Comparison of ENCODE assay signal across 8 cellular contexts in genomic region chr14:91369628-91370445, GRCh38. TPM values are rescaled to one million over a fixed set of nuclear protein-coding genes. Genes with fewer than 3 reads are reported as not detected.
A peak's percentile ranks its signal among the peaks of the same experiment; 100 is the strongest.
DNase-seq lines count a peak whose midpoint lies in the region; ATAC-seq and TF ChIP-seq lines count a peak whose summit lies in the region.
"Had no signal": no experiment of that assay in that cellular context is flagged by ENCODE, and none has a peak within 500 bp of the region (broad histone marks: within the 10 kb centered on the region; RNA-seq: fewer than 3 reads in every experiment).

No MANE protein-coding gene starts in this region.

- POLR2A ChIA-PET in RWPE1 (lab: Yijun Ruan, JAX; ENCODE audit: low non-redundant PET), result no interaction called here

- peaks cover 67% of the 10 kb centered on the region for H3K36me3 Mint-ChIP-seq in stimulated activated effector memory CD8-positive, alpha-beta T cell treated with anti-CD3 and anti-CD28 coated beads, Interleukin-12 subunit alpha, Interleukin-12 subunit beta, amount 100 ng/mL, for 72 hours

- H3K4me3 ChIP-seq in effector memory CD4-positive, alpha-beta T cell (ENCODE audit: insufficient read depth, low read depth, low read length, poor library complexity, severe bottlenecking), result peak overlapping the region; percentile 37

- DNase-seq in HPDE6-E6E7 (ENCODE audit: extremely low spot score) (peak; percentile 47), RWPE1 (ENCODE audit: low spot score) (peak; percentile 70), Right ventricle myocardium inferior (ENCODE audit: missing footprints) (no peak)
- peak in 1 of 3 donors; percentile 42 for DNase-seq in effector memory CD4-positive, alpha-beta T cell
- peak in 1 of 2 donors; percentile 73 for DNase-seq in stimulated activated effector memory CD8-positive, alpha-beta T cell treated with anti-CD3 and anti-CD28 coated beads, Interleukin-12 subunit alpha, Interleukin-12 subunit beta, amount 100 ng/mL, for 72 hours (ENCODE audit: low spot score in 2 of 2)
- DNase-seq: islet precursor cell had no signal

- H3K9me3 ChIP-seq in effector memory CD4-positive, alpha-beta T cell (ENCODE audit: control insufficient read depth, low read length), result no peaks in the 10 kb centered on the region

- CTCF ChIA-PET in RWPE1 (lab: Yijun Ruan, JAX), result interaction anchor here (0.6 to 1.1 kb wide), 3 partner anchors 44 to 1353 kb away, joined by 3 read pairs; no protein-coding TSS in a partner anchor

- no peak for TF ChIP-seq CTCF in RWPE1 (conservative IDR thresholded peaks at IDR 0.05; ENCODE audit: low read depth)

- peak overlapping the region; percentile 93 for H3K27ac Mint-ChIP-seq in stimulated activated effector memory CD8-positive, alpha-beta T cell treated with anti-CD3 and anti-CD28 coated beads, Interleukin-12 subunit alpha, Interleukin-12 subunit beta, amount 100 ng/mL, for 72 hours

- intact Hi-C loops in Right ventricle myocardium inferior (cut with DNase I), result loop anchor here (10.0 kb wide), 1 partner anchor 45 kb away; the partner anchor contains the start of gene CCDC88C

- H3K9me3 Mint-ChIP-seq in stimulated activated effector memory CD8-positive, alpha-beta T cell treated with anti-CD3 and anti-CD28 coated beads, Interleukin-12 subunit alpha, Interleukin-12 subunit beta, amount 100 ng/mL, for 72 hours, result no peaks in the 10 kb centered on the region

- H3K4me1 ChIP-seq in effector memory CD4-positive, alpha-beta T cell (ENCODE audit: control insufficient read depth, insufficient read depth, low read length, poor library complexity, severe bottlenecking), result peaks cover 97% of the 10 kb centered on the region

- peak overlapping the region; percentile 93 for H3K27ac ChIP-seq in RWPE1
- peak overlapping the region; percentile 78 for H3K27ac ChIP-seq in effector memory CD4-positive, alpha-beta T cell (ENCODE audit: insufficient read depth, low read length, poor library complexity, severe bottlenecking)

- H3K36me3 ChIP-seq in effector memory CD4-positive, alpha-beta T cell (ENCODE audit: control insufficient read depth, insufficient read depth, low read length), result no peaks in the 10 kb centered on the region

- no peaks in the 10 kb centered on the region for H3K27me3 ChIP-seq in effector memory CD4-positive, alpha-beta T cell (replicated peaks; ENCODE audit: control insufficient read depth, insufficient read depth, low read length, poor library complexity, severe bottlenecking)

- peak; percentile 29 for ATAC-seq in stimulated activated effector memory CD8-positive, alpha-beta T cell treated with anti-CD3 and anti-CD28 coated beads, Interleukin-12 subunit alpha, Interleukin-12 subunit beta, amount 100 ng/mL, for 72 hours
- no peak for ATAC-seq in Right ventricle myocardium inferior
- no peak for ATAC-seq in HG03432 (IDR thresholded peaks at IDR 0.05; ENCODE audit: unreplicated experiment)
- ATAC-seq in GM21447 (IDR thresholded peaks at IDR 0.05; ENCODE audit: unreplicated experiment), result no peak

- H3K4me1 Mint-ChIP-seq in stimulated activated effector memory CD8-positive, alpha-beta T cell treated with anti-CD3 and anti-CD28 coated beads, Interleukin-12 subunit alpha, Interleukin-12 subunit beta, amount 100 ng/mL, for 72 hours, result peaks cover 98% of the 10 kb centered on the region

- H3K4me3 Mint-ChIP-seq in stimulated activated effector memory CD8-positive, alpha-beta T cell treated with anti-CD3 and anti-CD28 coated beads, Interleukin-12 subunit alpha, Interleukin-12 subunit beta, amount 100 ng/mL, for 72 hours, result peak overlapping the region; percentile 68

RNA-seq across cellular contexts. Expression of gene CCDC88C, which starts 47.8 kb away (rescaled TPM):
- total RNA-seq in Right ventricle myocardium inferior, result 3.6 TPM
